11 cellular contexts compared by ENCODE assay signal in genomic region chr11:36073411-36074203, GRCh38.
A peak's percentile ranks its signal among the peaks of the same experiment; 100 is the strongest.
DNase-seq lines count a peak whose midpoint lies in the region; ATAC-seq and TF ChIP-seq lines count a peak whose summit lies in the region.
"Had no signal": no experiment of that assay in that cellular context is flagged by ENCODE, and none has a peak within 500 bp of the region (broad histone marks: within the 10 kb centered on the region; RNA-seq: fewer than 3 reads in every experiment).

No MANE protein-coding gene starts in this region.

- H3K27me3 Mint-ChIP-seq in MCF 10A (ENCODE audit: insufficient read depth, unreplicated experiment), result no peaks in the 10 kb centered on the region
- H3K27me3 Mint-ChIP-seq in effector memory CD8-positive, alpha-beta T cell, result peaks cover 26 to 67% of the 10 kb centered on the region in 2 donors

- H3K27me3 ChIP-seq in breast epithelium (no peaks in the 10 kb centered on the region), kidney epithelial cell (ENCODE audit: control insufficient read depth, insufficient read depth, low read length) (no peaks in the 10 kb centered on the region), upper lobe of right lung (no peaks in the 10 kb centered on the region), sigmoid colon (no peaks in the 10 kb centered on the region)

- CTCF ChIA-PET in MCF 10A (lab: Yijun Ruan, JAX), result interaction anchor here (0.6 to 2.8 kb wide), 6 partner anchors 8 to 454 kb away, joined by 3 to 11 read pairs (median 4); no protein-coding TSS in a partner anchor

- no TSS peak for BruUV-seq in MCF 10A (replicated peaks; lab: Mats Ljungman, UMichigan)

- no peak for TF ChIP-seq EP300 in sigmoid colon (IDR thresholded peaks at IDR 0.05)

- H3K9me3 Mint-ChIP-seq in MCF 10A (ENCODE audit: unreplicated experiment), result peaks cover 8% of the 10 kb centered on the region
- no peaks in the 10 kb centered on the region for H3K9me3 Mint-ChIP-seq in effector memory CD8-positive, alpha-beta T cell

- DNase-seq in MCF 10A (ENCODE audit: unreplicated experiment) (peak; percentile 34), breast epithelium (ENCODE audit: low spot score in 2 of 2) (no peak), cardiac fibroblast (ENCODE audit: low read depth in 2 of 2) (peak; percentile 90 to 91), kidney epithelial cell (ENCODE audit: low read depth) (peak; percentile 9), upper lobe of right lung (no peak), sigmoid colon (no peak), amniotic stem cell (lab: John Stamatoyannopoulos, UW) (no peak)
- no peak for DNase-seq in effector memory CD8-positive, alpha-beta T cell
- DNase-seq: activated naive CD4-positive, alpha-beta T cell treated with Interleukin-2 at 50 U/mL for 16 hours had no signal

- ATAC-seq in upper lobe of right lung, result peak; percentile 57
- no peak for ATAC-seq in effector memory CD8-positive, alpha-beta T cell (replicated peaks)

- H3K36me3 ChIP-seq in breast epithelium (no peaks in the 10 kb centered on the region), kidney epithelial cell (ENCODE audit: control insufficient read depth, insufficient read depth, low read length) (no peaks in the 10 kb centered on the region), upper lobe of right lung (no peaks in the 10 kb centered on the region), sigmoid colon (no peaks in the 10 kb centered on the region)

- H3K4me3 Mint-ChIP-seq in MCF 10A (ENCODE audit: unreplicated experiment), result no peak overlapping the region
- H3K4me3 Mint-ChIP-seq in effector memory CD8-positive, alpha-beta T cell, result no peak overlapping the region
- H3K4me3 Mint-ChIP-seq: CD14-positive monocyte had no signal

- H3K4me3 ChIP-seq in breast epithelium (no peak overlapping the region), cardiac fibroblast (replicated peaks in 1 of 2; ENCODE audit: low read depth in 2 of 2, low read length in 2 of 2) (no peak overlapping the region), kidney epithelial cell (ENCODE audit: low read depth, low read length) (no peak overlapping the region), upper lobe of right lung (no peak overlapping the region), sigmoid colon (no peak overlapping the region)

- POLR2A ChIA-PET in MCF 10A (lab: Yijun Ruan, JAX), result interaction anchor here (0.6 to 2.1 kb wide), 6 partner anchors 9 to 252 kb away, joined by 3 to 9 read pairs (median 3); no protein-coding TSS in a partner anchor

- intact Hi-C loops in MCF 10A (cut with micrococcal nuclease) (no loop called here), breast epithelium (cut with DNase I; ENCODE audit: low total_unique reads) (no loop called here), upper lobe of right lung (cut with DNase I) (no loop called here), sigmoid colon (cut with DNase I) (no loop called here)

- TF ChIP-seq CTCF in MCF 10A (IDR thresholded peaks at IDR 0.05; ENCODE audit: unreplicated experiment), result no peak
- TF ChIP-seq CTCF in breast epithelium (IDR thresholded peaks at IDR 0.05), result no peak
- TF ChIP-seq CTCF in cardiac fibroblast (IDR thresholded peaks at IDR 0.05; ENCODE audit: low read depth, low read length), result no peak
- TF ChIP-seq CTCF in kidney epithelial cell (IDR thresholded peaks at IDR 0.05; ENCODE audit: insufficient read depth, low read length, poor library complexity, severe bottlenecking), result no peak
- no peak for TF ChIP-seq CTCF in upper lobe of right lung (IDR thresholded peaks at IDR 0.05)
- no peak for TF ChIP-seq CTCF in sigmoid colon (IDR thresholded peaks at IDR 0.05)

- H3K27ac ChIP-seq in breast epithelium (no peak overlapping the region), upper lobe of right lung (no peak overlapping the region), sigmoid colon (no peak overlapping the region)
- H3K27ac ChIP-seq: parathyroid adenoma had no signal

- 65 to 80% methylated on average over 9 of the region's 9 CpGs for WGBS in sigmoid colon, 2 donors

- H3K4me1 ChIP-seq in breast epithelium (no peaks in the 10 kb centered on the region), upper lobe of right lung (no peaks in the 10 kb centered on the region), sigmoid colon (peaks cover 0 to 17% (median 9%) of the 10 kb centered on the region in 4 donors)
- H3K4me1 ChIP-seq: parathyroid adenoma had no signal

- H3K4me1 Mint-ChIP-seq in MCF 10A (ENCODE audit: insufficient read depth, unreplicated experiment), result peaks cover 20% of the 10 kb centered on the region
- no peaks in the 10 kb centered on the region for H3K4me1 Mint-ChIP-seq in effector memory CD8-positive, alpha-beta T cell (ENCODE audit: low read depth in 2 of 2)

- H3K9me3 ChIP-seq in breast epithelium (peaks cover 0 to 7% of the 10 kb centered on the region in 2 donors), upper lobe of right lung (no peaks in the 10 kb centered on the region), sigmoid colon (no peaks in the 10 kb centered on the region)

- H3K36me3 Mint-ChIP-seq in MCF 10A (ENCODE audit: insufficient read depth, unreplicated experiment), result peaks cover 24% of the 10 kb centered on the region
- H3K36me3 Mint-ChIP-seq in effector memory CD8-positive, alpha-beta T cell (ENCODE audit: insufficient read depth), result no peaks in the 10 kb centered on the region

- H3K27ac Mint-ChIP-seq in MCF 10A (ENCODE audit: low read depth, unreplicated experiment), result peak overlapping the region; percentile 31
- H3K27ac Mint-ChIP-seq in effector memory CD8-positive, alpha-beta T cell, result no peak overlapping the region
- H3K27ac Mint-ChIP-seq: CD14-positive monocyte had no signal

- TF ChIP-seq POLR2A in breast epithelium (IDR thresholded peaks at IDR 0.05) (no peak), sigmoid colon (IDR thresholded peaks at IDR 0.05) (no peak)

Comparison
In these comparisons a context has a peak if more than half of its experiments do, and no peak if none do; other contexts are left out.
1. DNase-seq: peak in MCF 10A (single experiment), cardiac fibroblast (2 of 2) and kidney epithelial cell (single experiment); none in breast epithelium (0 of 2), upper lobe of right lung (single experiment), sigmoid colon (single experiment), effector memory CD8-positive, alpha-beta T cell (0 of 3) and amniotic stem cell (single experiment).